In the genomic region with DNA sequence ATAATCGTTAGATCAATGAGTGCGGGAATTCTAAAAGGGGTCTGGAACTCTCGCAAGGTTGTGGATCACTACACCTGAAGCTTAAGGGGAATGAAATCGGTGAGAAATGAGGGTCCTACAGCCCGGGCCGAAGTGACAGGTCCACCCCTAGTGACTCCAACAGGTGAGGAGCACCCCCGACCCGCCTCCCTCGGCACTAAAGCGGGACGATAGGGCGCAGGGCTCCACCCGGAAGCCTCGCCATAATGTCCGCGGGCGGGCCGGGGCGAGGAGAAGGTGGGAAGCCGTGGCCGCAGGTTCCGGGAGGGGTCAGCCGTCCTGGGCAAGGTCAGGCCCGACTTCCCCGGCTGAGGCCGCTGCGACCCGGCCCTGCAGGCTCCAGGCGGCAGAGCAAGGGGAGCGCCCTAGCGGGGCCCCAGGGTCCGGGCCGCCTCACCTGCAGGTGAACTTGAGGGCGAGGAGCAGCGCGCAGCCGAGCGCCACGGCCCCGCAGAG, we compare ENCODE assay signal across 8 cellular contexts. TPM values are rescaled to one million over a fixed set of nuclear protein-coding genes. Genes with fewer than 3 reads are reported as not detected.
DNase-seq lines count a peak whose midpoint lies in the region; ATAC-seq and TF ChIP-seq lines count a peak whose summit lies in the region.

No MANE protein-coding gene starts in this region.

- peak; percentile 21 for ATAC-seq in GM21825 (IDR thresholded peaks at IDR 0.05; ENCODE audit: unreplicated experiment)
- no peak for ATAC-seq in HG02759 (IDR thresholded peaks at IDR 0.05; ENCODE audit: unreplicated experiment)

- H3K9me3 ChIP-seq in ovary = no peaks in the 10 kb centered on the region

- CTCF ChIA-PET in GM10248 (lab: Yijun Ruan, JAX) = interaction anchor here (1.2 to 6.3 kb wide), 6 partner anchors 16 to 778 kb away, joined by 3 to 35 read pairs (median 4); a partner anchor contains a TSS

- no peak for TF ChIP-seq CTCF in GM10248 (IDR thresholded peaks at IDR 0.05; ENCODE audit: control extremely low read depth, extremely low read depth, low read depth, missing control alignments)
- TF ChIP-seq CTCF in foreskin fibroblast (IDR thresholded peaks at IDR 0.05; ENCODE audit: low read depth, low read length) = no peak
- TF ChIP-seq CTCF in ovary (IDR thresholded peaks at IDR 0.05) = peak in 1 of 3 donors; percentile 21

- intact Hi-C loops in ovary (cut with DNase I) = loop anchor here in 2 of 4 donors (2.0 to 10.0 kb wide), 3 partner anchors 53 to 77 kb away; a partner anchor contains a TSS

- H3K4me1 ChIP-seq in ovary (ENCODE audit: insufficient read depth) = peaks cover 11% of the 10 kb centered on the region

- peak overlapping the region; percentile 85 to 94 for H3K4me3 ChIP-seq in foreskin fibroblast (ENCODE audit: low read depth in 1 of 2, low read length in 2 of 2)
- H3K4me3 ChIP-seq in ovary = peak overlapping the region; percentile 75

- POLR2A ChIA-PET in GM10248 (lab: Yijun Ruan, JAX) = interaction anchor here (0.6 to 2.1 kb wide), 14 partner anchors 8 to 1044 kb away, joined by 3 to 17 read pairs (median 3); a partner anchor contains a TSS

- H3K27ac ChIP-seq in ovary = peak overlapping the region; percentile 53 to 89

- TF ChIP-seq POLR2A in ovary (IDR thresholded peaks at IDR 0.05) = no peak

- DNase-seq in GM10248 (ENCODE audit: extremely low spot score) (peak; percentile 40), LHCN-M2 (ENCODE audit: low read depth) (peak; percentile 18), foreskin fibroblast (peak in 1 of 2 donors; percentile 37), ovary (peak in 4 of 5 donors; percentile 42 to 65 (median 58)), A172 (ENCODE audit: low spot score) (no peak)
- DNase-seq in activated CD8-positive, alpha-beta memory T cell treated with anti-CD3 and anti-CD28 coated beads, Interleukin-2, amount 50 U/mL, for 48 hours = peak; percentile 79

- no peaks in the 10 kb centered on the region for H3K27me3 ChIP-seq in ovary

- no peak for TF ChIP-seq EP300 in ovary (IDR thresholded peaks at IDR 0.05)

- 0 to 1% (median 1%) methylated on average over 34 to 40 of the region's 40 CpGs for WGBS in ovary, 3 donors

- H3K36me3 ChIP-seq in ovary = no peaks in the 10 kb centered on the region

RNA-seq across cellular contexts. Expression of a gene that starts 0.6 kb away (rescaled TPM):
- 27.3 and 31.0 TPM in 2 replicates for total RNA-seq in LHCN-M2 (2014; rRNA removed)
- polyA plus RNA-seq in LHCN-M2 (2012) = 20.2 TPM
- total RNA-seq in ovary = 10 to 100 TPM; 32.3 to 48.6 (median 40.6) TPM
- polyA plus RNA-seq in ovary = 10 to 100 TPM; 35.1 to 39.2 TPM
- total RNA-seq in A172 (2014; rRNA removed; shearing (Covaris generic)) = 33.8 and 35.9 TPM in 2 replicates

RNA-seq across cellular contexts. Expression of a gene that starts 55.0 kb away (rescaled TPM):
- total RNA-seq in LHCN-M2 (2014; rRNA removed) (26.5 and 42.4 TPM in 2 replicates), ovary (10 to 100 TPM; 42.1 to 60.9 (median 50.7) TPM)
- 21.4 TPM for polyA plus RNA-seq in LHCN-M2 (2012)
- 10 to 100 TPM; 34.9 to 57.6 TPM for polyA plus RNA-seq in ovary
- total RNA-seq in A172 (2014; rRNA removed; shearing (Covaris generic)) = 32.0 and 73.5 TPM in 2 replicates
